Comparison of ENCODE assay signal across 1 cellular context in genomic region chr6:73774311-73774766, GRCh38.
TF ChIP-seq lines count a peak whose summit lies in the region.

No MANE protein-coding gene starts in this region.

TF ChIP-seq in SK-N-SH treated with all-trans-retinoic acid at 6 μM for 48 hours, 23 proteins besides CTCF, POLR2A, EP300 and RAD21 (continued from another document):
- TF ChIP-seq CREB5 (CRISPR knock-in tag; IDR thresholded peaks at IDR 0.05; ENCODE audit: low read depth), result no peak
- TF ChIP-seq TCF4 (CRISPR knock-in tag; IDR thresholded peaks at IDR 0.05; ENCODE audit: borderline replicate concordance), result no peak
- TF ChIP-seq ZNF70 (CRISPR knock-in tag; IDR thresholded peaks at IDR 0.05), result no peak
- TF ChIP-seq TOX (CRISPR knock-in tag; IDR thresholded peaks at IDR 0.05; ENCODE audit: borderline replicate concordance), result no peak
- no peak for TF ChIP-seq ZFP30 (CRISPR knock-in tag; IDR thresholded peaks at IDR 0.05)
